13 cellular contexts compared by ENCODE assay signal in the genomic region with DNA sequence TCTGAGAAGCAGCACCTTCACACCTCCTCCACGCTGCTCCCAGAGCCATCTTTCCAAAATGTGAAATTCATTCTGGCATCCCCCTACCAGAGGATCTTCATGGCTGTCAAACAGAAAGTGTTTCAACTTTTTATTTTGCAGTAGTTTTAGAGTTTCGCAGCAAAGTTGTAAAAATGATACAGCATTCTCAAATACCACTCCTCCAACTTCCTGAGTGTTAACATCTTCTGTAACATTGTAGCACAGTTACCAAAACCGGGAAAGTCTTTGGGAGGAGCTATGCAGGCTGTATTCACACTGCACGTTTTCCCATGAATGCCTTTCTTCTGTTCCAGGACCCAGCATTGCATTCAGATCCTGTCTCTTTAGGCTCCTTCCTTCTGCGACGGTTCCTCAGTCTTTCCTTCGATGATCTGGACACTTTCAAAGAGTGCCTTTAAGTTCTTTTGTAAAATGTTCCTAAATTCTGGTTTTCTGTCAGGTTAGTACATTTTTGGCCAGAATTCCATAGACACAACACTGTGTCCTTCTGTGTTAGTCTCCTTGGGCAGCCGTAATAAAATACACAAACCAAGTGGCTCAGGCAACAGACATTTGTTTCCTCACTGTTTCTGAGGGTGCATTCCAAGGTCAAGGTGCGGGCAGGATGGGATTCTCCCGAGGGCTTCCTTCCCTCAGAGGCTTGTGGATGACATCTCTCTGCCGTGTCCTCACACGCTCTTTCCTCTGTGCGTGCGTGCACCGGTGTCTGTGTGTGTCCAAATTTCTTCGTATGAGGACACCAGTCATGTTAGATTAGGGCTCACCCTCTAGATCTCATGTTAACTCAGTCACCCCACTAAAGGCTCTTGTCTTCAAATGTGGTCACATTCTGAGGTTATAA. TPM values are rescaled to one million over a fixed set of nuclear protein-coding genes. Genes with fewer than 3 reads are reported as not detected.
DNase-seq lines count a peak whose midpoint lies in the region; ATAC-seq, FAIRE-seq and TF ChIP-seq lines count a peak whose summit lies in the region.
"Had no signal": no experiment of that assay in that cellular context is flagged by ENCODE, and none has a peak within 500 bp of the region (broad histone marks: within the 10 kb centered on the region; RNA-seq: fewer than 3 reads in every experiment).

No MANE protein-coding gene starts in this region.

- H2BK12ac ChIP-seq in H1 (ENCODE audit: low read depth, low read length), result no peak overlapping the region

- H2BK20ac ChIP-seq in H1 (ENCODE audit: low read length), result no peak overlapping the region

- no peaks in the 10 kb centered on the region for H3K27me3 ChIP-seq in CD4-positive, alpha-beta T cell (ENCODE audit: control insufficient read depth, insufficient read depth, low read length)
- no peaks in the 10 kb centered on the region for H3K27me3 ChIP-seq in H1 (replicated peaks in 1 of 4; ENCODE audit: control insufficient read depth in 3 of 4, extremely low read depth in 1 of 4, insufficient read depth in 3 of 4, low read length in 3 of 4)
- H3K27me3 ChIP-seq: SJSA1 had no signal

- no peak overlapping the region for H2BK120ac ChIP-seq in H1 (replicated peaks; ENCODE audit: low read depth, low read length)

- H3K27me3 Mint-ChIP-seq in CD4-positive, alpha-beta T cell, result no peaks in the 10 kb centered on the region
- H3K27me3 Mint-ChIP-seq: B cell had no signal

- peak overlapping the region in 1 of 2 experiments; percentile 81; a peak in 2 of 6 replicates for H3K27ac ChIP-seq in A549
- H3K27ac ChIP-seq in CD4-positive, alpha-beta T cell (ENCODE audit: low read depth, low read length), result no peak overlapping the region
- no peak overlapping the region for H3K27ac ChIP-seq in H1 (ENCODE audit: low read depth, low read length)
- no peak overlapping the region for H3K27ac ChIP-seq in coronary artery
- H3K27ac ChIP-seq: SJSA1 had no signal

- H3K56ac ChIP-seq in H1 (replicated peaks; ENCODE audit: insufficient read length, low read depth, low read length), result no peak overlapping the region

- H3K23me2 ChIP-seq in H1 (ENCODE audit: low read depth, low read length), result no peaks in the 10 kb centered on the region

- H4K20me1 ChIP-seq in H1 (replicated peaks in 1 of 2; ENCODE audit: control insufficient read depth in 1 of 2, insufficient read depth in 2 of 2, low read length in 2 of 2), result peaks cover 42 to 60% of the 10 kb centered on the region in 2 experiments

- H4K91ac ChIP-seq in H1 (replicated peaks; ENCODE audit: insufficient read length, low read length), result no peak overlapping the region

- peak overlapping the region; percentile 3 for H3K4me3 Mint-ChIP-seq in CD4-positive, alpha-beta T cell
- H3K4me3 Mint-ChIP-seq: B cell had no signal

- no peak for FAIRE-seq in A549 (lab: Jason Lieb, UNC)
- FAIRE-seq in H1 (lab: Jason Lieb, UNC), result no peak
- no peak for FAIRE-seq in GM12892 (lab: Jason Lieb, UNC)
- FAIRE-seq: H54 had no signal

- POLR2A ChIA-PET in A549 (lab: Yijun Ruan, JAX) (no interaction called here), H1 (lab: Charles Lee; ENCODE audit: partially characterized antibody) (no interaction called here)
- POLR2A ChIA-PET in CD4-positive, alpha-beta T cell (lab: Charles Lee), result no interaction called here

- no peak overlapping the region for H2AFZ ChIP-seq in H1 (ENCODE audit: low read length)

- no peak; a peak in 1 of 5 replicates for TF ChIP-seq RAD21 in A549 (conservative IDR thresholded peaks at IDR 0.05 in 1 of 2, IDR thresholded peaks at IDR 0.05 in 1 of 2)
- no peak for TF ChIP-seq RAD21 in H1 (IDR thresholded peaks at IDR 0.05 in 1 of 2, conservative IDR thresholded peaks at IDR 0.05 in 1 of 2; ENCODE audit: low read depth in 2 of 2, low read length in 2 of 2)

- H3K4ac ChIP-seq in H1 (replicated peaks; ENCODE audit: insufficient read length, low read depth, low read length), result no peak overlapping the region

- H4K8ac ChIP-seq in H1 (ENCODE audit: extremely low read depth, insufficient read depth, low read length), result no peak overlapping the region

- no peak overlapping the region for H4K5ac ChIP-seq in H1 (ENCODE audit: insufficient read length, low read depth, low read length)

- CTCF ChIA-PET in A549 (lab: Yijun Ruan, JAX) (interaction anchor here (0.7 to 3.0 kb wide), 6 partner anchors 17 to 517 kb away, joined by 3 to 9 read pairs (median 4); no protein-coding TSS in a partner anchor), H1 (lab: Charles Lee; ENCODE audit: partially characterized antibody) (interaction anchor here (0.7 to 3.4 kb wide), 11 partner anchors 13 to 397 kb away, joined by 3 to 18 read pairs (median 4); no protein-coding TSS in a partner anchor)
- CTCF ChIA-PET in CD4-positive, alpha-beta T cell (lab: Charles Lee), result interaction anchor here (0.6 kb wide), 1 partner anchor 23 kb away, joined by 4 read pairs; no protein-coding TSS in a partner anchor

- no peak for TF ChIP-seq POLR2A in A549 (IDR thresholded peaks at IDR 0.05; ENCODE audit: low read length)
- no peak for TF ChIP-seq POLR2A in H1 (IDR thresholded peaks at IDR 0.05; ENCODE audit: control extremely low read depth in 1 of 2, low read depth in 2 of 2, low read length in 2 of 2)
- no peak for TF ChIP-seq POLR2A in GM12892 (IDR thresholded peaks at IDR 0.05; ENCODE audit: low read depth, low read length)

- peaks cover 73% of the 10 kb centered on the region for H3K4me1 ChIP-seq in A549
- H3K4me1 ChIP-seq in H1 (replicated peaks in 1 of 4; ENCODE audit: control insufficient read depth in 3 of 4, insufficient read depth in 4 of 4, low read length in 3 of 4), result peaks cover 5 to 19% (median 9%) of the 10 kb centered on the region in 4 experiments
- peaks cover 35% of the 10 kb centered on the region for H3K4me1 ChIP-seq in mucosa of descending colon (ENCODE audit: low read depth)

- H3K9me3 ChIP-seq in A549 (no peaks in the 10 kb centered on the region), H1 (ENCODE audit: insufficient read depth in 2 of 2, low read depth in 1 of 2, low read length in 1 of 2) (no peaks in the 10 kb centered on the region), mucosa of descending colon (no peaks in the 10 kb centered on the region)
- H3K9me3 ChIP-seq in CD4-positive, alpha-beta T cell (ENCODE audit: control insufficient read depth, low read length), result no peaks in the 10 kb centered on the region
- H3K9me3 ChIP-seq: SJSA1 had no signal

- intact Hi-C loops in CD4-positive, alpha-beta T cell (cut with DNase I, micrococcal nuclease), result no loop called here
- intact Hi-C loops in mucosa of descending colon (cut with DNase I, micrococcal nuclease), result loop anchor here in 1 of 2 donors (10.0 kb wide), 1 partner anchor 128 kb away; no protein-coding TSS in a partner anchor

- H3K79me1 ChIP-seq in H1 (ENCODE audit: low read depth, low read length), result peaks cover 22% of the 10 kb centered on the region; the same call in 1 of the 2 replicates

- H3K36me3 Mint-ChIP-seq in CD4-positive, alpha-beta T cell (ENCODE audit: low read depth), result peaks cover 12% of the 10 kb centered on the region

- no peak overlapping the region for H2AK5ac ChIP-seq in H1 (ENCODE audit: low read depth, low read length)

- H3K36me3 ChIP-seq in H1 (ENCODE audit: control insufficient read depth in 2 of 4, insufficient read depth in 4 of 4, low read length in 3 of 4), result 0 out of 8 replicates have a peak, but pooled peaks cover 0 to 5% (median 0%) of the 10 kb centered on the region in 4 experiments
- no peaks in the 10 kb centered on the region for H3K36me3 ChIP-seq in mucosa of descending colon (ENCODE audit: low read depth)

- DNase-seq in A549 (ENCODE audit: low read depth in 1 of 2, low spot score in 1 of 2) (no peak), H1 (ENCODE audit: low read depth in 1 of 2, low spot score in 2 of 2) (no peak), mucosa of descending colon (no peak), NCI-H2081 (lab: John Stamatoyannopoulos, UW) (no peak), GM12892 (ENCODE audit: insufficient read length) (no peak), DMS153 (lab: John Stamatoyannopoulos, UW) (no peak), coronary artery (ENCODE audit: low spot score) (no peak)
- DNase-seq in CD4-positive, alpha-beta T cell, result no peak
- DNase-seq: MM.1S, NCI-H1694 treated with DMSO at 0.1 percent for 48 hours had no signal

- peaks cover 47 to 98% of the 10 kb centered on the region in 2 experiments for H3K79me2 ChIP-seq in H1 (ENCODE audit: control insufficient read depth in 1 of 2, insufficient read depth in 2 of 2, low read length in 2 of 2)

- no peak overlapping the region for H2BK15ac ChIP-seq in H1 (ENCODE audit: low read length)

- TF ChIP-seq EP300 in A549 (IDR thresholded peaks at IDR 0.05), result no peak
- TF ChIP-seq EP300 in H1 (IDR thresholded peaks at IDR 0.05; ENCODE audit: borderline replicate concordance in 1 of 2, low read depth in 2 of 2, low read length in 2 of 2), result no peak

- WGBS in A549 (ENCODE audit: missing lambda C conversion rate), result 68% methylated on average over 16 of the region's 16 CpGs
- 84% methylated on average over 16 of the region's 16 CpGs; no CpG with 5 or more reads in 1 of the 2 experiments for WGBS in H1 (ENCODE audit: extremely low coverage in 1 of 2, insufficient coverage in 1 of 2, insufficient read length in 1 of 2, insufficient replicate concordance in 2 of 2, low coverage in 1 of 2, low lambda C conversion rate in 2 of 2, missing lambda C conversion rate in 1 of 2), 2 experiments

- no peak overlapping the region for H3K18ac ChIP-seq in H1 (ENCODE audit: extremely low read depth, low read length)

- H3K23ac ChIP-seq in H1 (ENCODE audit: insufficient read length), result no peak overlapping the region

- peaks cover 89% of the 10 kb centered on the region for H3K4me1 Mint-ChIP-seq in CD4-positive, alpha-beta T cell (ENCODE audit: low read depth)

- H3K4me2 ChIP-seq in A549, result peak overlapping the region; percentile 30; the same call in 2 of the 3 replicates
- no peak overlapping the region for H3K4me2 ChIP-seq in H1 (ENCODE audit: insufficient read depth in 1 of 2, low read depth in 2 of 2, low read length in 2 of 2)

- H3K9ac ChIP-seq in H1 (replicated peaks in 1 of 4; ENCODE audit: extremely low read depth in 1 of 4, low read depth in 3 of 4, low read length in 3 of 4), result no peak overlapping the region

- H3K14ac ChIP-seq in H1 (ENCODE audit: insufficient read length), result no peak overlapping the region

- ATAC-seq in A549, result no peak
- ATAC-seq in CD4-positive, alpha-beta T cell (ENCODE audit: poor library complexity), result no peak
- no peak for ATAC-seq in mucosa of descending colon

- TF ChIP-seq CTCF in A549 (IDR thresholded peaks at IDR 0.05) (no peak), H1 (IDR thresholded peaks at IDR 0.05; ENCODE audit: control extremely low read depth in 1 of 3, insufficient read depth in 1 of 3, low read depth in 1 of 3, low read length in 3 of 3) (no peak), mucosa of descending colon (IDR thresholded peaks at IDR 0.05) (peak; percentile 4), coronary artery (IDR thresholded peaks at IDR 0.05) (no peak)
- TF ChIP-seq CTCF in CD4-positive, alpha-beta T cell (IDR thresholded peaks at IDR 0.05), result peak; percentile 4

- no peak overlapping the region for H3K4me3 ChIP-seq in A549
- no peak overlapping the region for H3K4me3 ChIP-seq in H1 (ENCODE audit: extremely low read depth in 1 of 4, insufficient read depth in 2 of 4, low read depth in 3 of 4, low read length in 4 of 4)
- H3K4me3 ChIP-seq in mucosa of descending colon, result no peak overlapping the region
- no peak overlapping the region for H3K4me3 ChIP-seq in coronary artery
- H3K4me3 ChIP-seq: SJSA1 had no signal

- no peak overlapping the region for H3K27ac Mint-ChIP-seq in CD4-positive, alpha-beta T cell
- H3K27ac Mint-ChIP-seq: B cell had no signal

- peaks cover 5% of the 10 kb centered on the region for H3K9me3 Mint-ChIP-seq in CD4-positive, alpha-beta T cell

- 0 out of 2 replicates have a peak overlapping the region, but pooled peaks have one; percentile 7 for H2BK5ac ChIP-seq in H1 (ENCODE audit: low read depth, low read length)

RNA-seq across cellular contexts. Expression of gene CDYL, which starts 30.3 kb away (rescaled TPM):
- 36.7 and 42.7 TPM in 2 replicates for polyA plus RNA-seq in A549 (2011; rRNA removed)
- 16.8 and 16.9 TPM in 2 replicates for polyA plus RNA-seq in A549 (2012; cell fraction: cytosol; rRNA removed)
- polyA plus RNA-seq in A549 (2012; cell fraction: nucleus; rRNA removed), result 11.3 and 16.1 TPM in 2 replicates
- polyA plus RNA-seq in A549 (2017; fragmentation: RNase III; extraction: RNeasy Plus Mini Kit Qiagen cat#74134 plus additional on column Dnase treatment), result 17.5 to 20.1 TPM (median 18.6 TPM) in 3 replicates
- polyA minus RNA-seq in A549 (2011; rRNA and poly(A)+ RNA removed), result 88.1 and 108 TPM in 2 replicates
- 10 to 100 TPM; 23.8 to 23.9 TPM for total RNA-seq in CD4-positive, alpha-beta T cell
- total RNA-seq in H1 (2021; fragmentation: NEBNext Ultra II Directional; extraction: Animal tissue kit (Norgen Biotek cat#: 25700)), result 113 and 119 TPM in 2 replicates
- 53.7 and 56.4 TPM in 2 replicates for polyA plus RNA-seq in H1 (2011; rRNA removed)
- polyA plus RNA-seq in H1 (2011; cell fraction: cytosol; rRNA removed), result 147 TPM
- 71.5 TPM for polyA plus RNA-seq in H1 (2011; cell fraction: nucleus; rRNA removed)
- polyA plus RNA-seq in H1 (2012, experiment 1 of 2), result 86.0 to 106 TPM (median 98.0 TPM) in 4 replicates
- 14.0 TPM for polyA plus RNA-seq in H1 (2012, experiment 2 of 2)
- polyA plus RNA-seq in H1 (2013, experiment 1 of 2), result 92.0 TPM
- polyA plus RNA-seq in H1 (2013, experiment 2 of 2), result 90.7 TPM
- 90.6 and 115 TPM in 2 replicates for polyA minus RNA-seq in H1 (2011; rRNA and poly(A)+ RNA removed)
- 79.0 TPM for polyA minus RNA-seq in H1 (2011; cell fraction: cytosol; rRNA and poly(A)+ RNA removed)
- 156 TPM for polyA minus RNA-seq in H1 (2011; cell fraction: nucleus; rRNA and poly(A)+ RNA removed)
- total RNA-seq in mucosa of descending colon, result 10 to 100 TPM; 58.9 to 74.9 (median 71.9) TPM
- polyA plus RNA-seq in GM12892 (2012; ENCODE audit: missing spikeins), result 18.0 TPM

Comparison
In these comparisons a context has a peak if more than half of its experiments do, and no peak if none do; other contexts are left out.
1. CTCF ChIP-seq: peak in CD4-positive, alpha-beta T cell (single experiment) and mucosa of descending colon (single experiment); none in A549 (single experiment), H1 (0 of 3) and coronary artery (single experiment).